Comparison of ENCODE assay signal across 9 cellular contexts in genomic region chr2:230472619-230473018, GRCh38. TPM values are rescaled to one million over a fixed set of nuclear protein-coding genes. Genes with fewer than 3 reads are reported as not detected.
DNase-seq lines count a peak whose midpoint lies in the region; ATAC-seq and TF ChIP-seq lines count a peak whose summit lies in the region.
"Had no signal": no experiment of that assay in that cellular context is flagged by ENCODE, and none has a peak within 500 bp of the region (broad histone marks: within the 10 kb centered on the region; RNA-seq: fewer than 3 reads in every experiment).

No MANE protein-coding gene starts in this region.

- no peaks in the 10 kb centered on the region for H3K27me3 ChIP-seq in DND-41 (ENCODE audit: insufficient read depth, low read length, poor library complexity)

- TF ChIP-seq CTCF in DND-41 (IDR thresholded peaks at IDR 0.05; ENCODE audit: borderline replicate concordance, extremely low read depth, low read length, poor library complexity, severe bottlenecking), result no peak
- no peak for TF ChIP-seq CTCF in osteocyte (IDR thresholded peaks at IDR 0.05)
- no peak for TF ChIP-seq CTCF in WTC11 (IDR thresholded peaks at IDR 0.05)

- peak overlapping the region; percentile 2 for H3K4me3 Mint-ChIP-seq in activated naive CD4-positive, alpha-beta T cell treated with anti-CD3 and anti-CD28 coated beads, Interleukin-2, amount 50 U/mL, for 24 hours
- H3K4me3 Mint-ChIP-seq in osteocyte (ENCODE audit: unreplicated experiment) (no peak overlapping the region), WTC11 (no peak overlapping the region)

- H3K27me3 Mint-ChIP-seq in activated naive CD4-positive, alpha-beta T cell treated with anti-CD3 and anti-CD28 coated beads, Interleukin-2, amount 50 U/mL, for 24 hours, result no peaks in the 10 kb centered on the region
- no peaks in the 10 kb centered on the region for H3K27me3 Mint-ChIP-seq in osteocyte (ENCODE audit: unreplicated experiment)
- no peaks in the 10 kb centered on the region for H3K27me3 Mint-ChIP-seq in WTC11 (ENCODE audit: low read depth)

- no peak overlapping the region for H2AFZ ChIP-seq in DND-41 (ENCODE audit: low read depth, low read length)

- H3K36me3 ChIP-seq in DND-41 (ENCODE audit: insufficient read depth, low read length), result peaks cover 32% of the 10 kb centered on the region; the same call in 1 of the 2 replicates

- intact Hi-C loops in cardiac septum (cut with DNase I), result no loop called here

- CTCF ChIA-PET in WTC11 (lab: Charles Lee), result no interaction called here

- H3K9me3 Mint-ChIP-seq in activated naive CD4-positive, alpha-beta T cell treated with anti-CD3 and anti-CD28 coated beads, Interleukin-2, amount 50 U/mL, for 24 hours, result no peaks in the 10 kb centered on the region
- H3K9me3 Mint-ChIP-seq in osteocyte (ENCODE audit: unreplicated experiment) (peaks cover 17% of the 10 kb centered on the region), WTC11 (peaks cover 23% of the 10 kb centered on the region)

- ATAC-seq in DND-41 (ENCODE audit: insufficient read depth, low read depth) (peak; percentile 26; the same call in 1 of the 3 replicates), WTC11 (no peak), HG03095 (IDR thresholded peaks at IDR 0.05; ENCODE audit: unreplicated experiment) (no peak)

- peaks cover 42% of the 10 kb centered on the region for H3K36me3 Mint-ChIP-seq in activated naive CD4-positive, alpha-beta T cell treated with anti-CD3 and anti-CD28 coated beads, Interleukin-2, amount 50 U/mL, for 24 hours
- H3K36me3 Mint-ChIP-seq in osteocyte (ENCODE audit: unreplicated experiment) (peaks cover 77% of the 10 kb centered on the region), WTC11 (0 out of 2 replicates have a peak, but pooled peaks cover 2% of the 10 kb centered on the region)

- DNase-seq in DND-41, result no peak
- DNase-seq in LHCN-M2 (ENCODE audit: low read depth), result peak; percentile 70
- no peak for DNase-seq in osteocyte (ENCODE audit: extremely low spot score, unreplicated experiment)
- DNase-seq in WTC11 (ENCODE audit: low spot score), result no peak
- DNase-seq in cardiac septum (ENCODE audit: low spot score), result no peak
- no peak for DNase-seq in NCI-H1092 (lab: John Stamatoyannopoulos, UW)
- DNase-seq: NCI-H774 had no signal

- H3K27ac ChIP-seq in DND-41 (ENCODE audit: low read length), result no peak overlapping the region

- H3K27ac Mint-ChIP-seq in activated naive CD4-positive, alpha-beta T cell treated with anti-CD3 and anti-CD28 coated beads, Interleukin-2, amount 50 U/mL, for 24 hours, result peak overlapping the region; percentile 66
- H3K27ac Mint-ChIP-seq in osteocyte (ENCODE audit: unreplicated experiment) (peak overlapping the region; percentile 9), WTC11 (no peak overlapping the region)

- no peaks in the 10 kb centered on the region for H3K9me3 ChIP-seq in DND-41 (ENCODE audit: insufficient read depth, low read length, severe bottlenecking)

- 0 out of 2 replicates have a peak, but pooled peaks cover 5% of the 10 kb centered on the region for H3K4me1 ChIP-seq in DND-41 (ENCODE audit: insufficient read depth, low read length)

- H3K4me1 Mint-ChIP-seq in activated naive CD4-positive, alpha-beta T cell treated with anti-CD3 and anti-CD28 coated beads, Interleukin-2, amount 50 U/mL, for 24 hours, result peaks cover 52% of the 10 kb centered on the region
- H3K4me1 Mint-ChIP-seq in osteocyte (ENCODE audit: unreplicated experiment) (no peaks in the 10 kb centered on the region), WTC11 (peaks cover 9% of the 10 kb centered on the region)

- no peaks in the 10 kb centered on the region for H3K79me2 ChIP-seq in DND-41 (ENCODE audit: insufficient read depth, low read length)

- POLR2A ChIA-PET in WTC11 (lab: Charles Lee), result no interaction called here

- no peak overlapping the region for H3K4me3 ChIP-seq in DND-41 (ENCODE audit: low read depth in 1 of 2, low read length in 2 of 2)

- H4K20me1 ChIP-seq in DND-41 (ENCODE audit: insufficient read depth, low read length), result no peaks in the 10 kb centered on the region

- no peak overlapping the region for H3K9ac ChIP-seq in DND-41 (ENCODE audit: low read depth, low read length)

- no peak overlapping the region for H3K4me2 ChIP-seq in DND-41 (ENCODE audit: insufficient read depth, low read length)

TF ChIP-seq in WTC11, 78 proteins besides CTCF, POLR2A, EP300 and RAD21 (continues in another document):
- TF ChIP-seq ZNF532 (CRISPR knock-in tag; IDR thresholded peaks at IDR 0.05; ENCODE audit: borderline replicate concordance) (no peak), CREB1 (CRISPR knock-in tag; IDR thresholded peaks at IDR 0.05) (no peak), PREB (CRISPR knock-in tag; IDR thresholded peaks at IDR 0.05; ENCODE audit: borderline replicate concordance) (no peak), ATF2 (CRISPR knock-in tag; IDR thresholded peaks at IDR 0.05; ENCODE audit: borderline replicate concordance, low read depth) (no peak), MYBL2 (CRISPR knock-in tag; IDR thresholded peaks at IDR 0.05) (no peak), IRF1 (CRISPR knock-in tag; IDR thresholded peaks at IDR 0.05) (no peak)

RNA-seq across cellular contexts. Expression of gene SP100, which starts 56.6 kb away (rescaled TPM):
- total RNA-seq in LHCN-M2 (2014; rRNA removed) (56.4 and 67.5 TPM in 2 replicates), osteocyte (120 and 122 TPM in 2 replicates), WTC11 (2021) (0.62 to 1.3 TPM (median 1.2 TPM) in 3 replicates), cardiac septum (46.3 TPM)
- 30.0 TPM for polyA plus RNA-seq in LHCN-M2 (2012)

Comparison
In these comparisons a context has a peak if more than half of its experiments do, and no peak if none do; other contexts are left out.
1. RNA of gene SP100, which starts 56.6 kb away (total RNA-seq): 120 to 122 TPM in osteocyte, 56.4 to 67.5 TPM in LHCN-M2 and 46.3 TPM in cardiac septum (single experiment); 0.62 to 1.3 TPM in WTC11; every median in the first group is over 10 times any median in the second.